ENCODE assay signal across 1 cellular context in the genomic region with DNA sequence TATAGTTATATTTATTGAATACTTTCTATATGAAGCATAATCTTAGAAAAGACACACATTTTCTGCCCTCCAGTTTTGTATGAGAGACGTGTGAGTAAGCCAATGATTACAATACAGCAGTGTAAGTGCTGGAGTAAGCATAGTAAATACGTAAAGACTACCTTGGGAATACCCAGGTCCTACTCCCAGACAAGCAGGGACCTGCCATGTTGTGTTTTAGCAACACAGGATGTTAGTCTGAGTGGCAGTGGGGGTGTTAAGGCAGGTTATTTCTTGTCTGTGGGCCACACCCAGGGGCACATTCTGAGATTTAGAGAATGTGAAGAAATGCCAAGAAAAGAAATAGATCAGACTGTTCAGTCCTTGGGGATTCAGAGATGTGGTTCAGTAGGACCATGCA.
TF ChIP-seq lines count a peak whose summit lies in the region.

No MANE protein-coding gene starts in this region.

TF ChIP-seq in GM12878, 131 proteins besides CTCF, POLR2A, EP300 and RAD21:
- TF ChIP-seq HDAC6 (IDR thresholded peaks at IDR 0.05; ENCODE audit: unreplicated experiment) (no peak), WRNIP1 (IDR thresholded peaks at IDR 0.05; ENCODE audit: borderline replicate concordance, low read depth, low read length) (no peak), PKNOX1 (IDR thresholded peaks at IDR 0.05) (peak; percentile 54), BCL3 (IDR thresholded peaks at IDR 0.05; ENCODE audit: borderline replicate concordance, insufficient read depth, low read depth, low read length, poor library complexity, severe bottlenecking) (no peak)
